ENCODE assay signal across 1 cellular context in the genomic region with DNA sequence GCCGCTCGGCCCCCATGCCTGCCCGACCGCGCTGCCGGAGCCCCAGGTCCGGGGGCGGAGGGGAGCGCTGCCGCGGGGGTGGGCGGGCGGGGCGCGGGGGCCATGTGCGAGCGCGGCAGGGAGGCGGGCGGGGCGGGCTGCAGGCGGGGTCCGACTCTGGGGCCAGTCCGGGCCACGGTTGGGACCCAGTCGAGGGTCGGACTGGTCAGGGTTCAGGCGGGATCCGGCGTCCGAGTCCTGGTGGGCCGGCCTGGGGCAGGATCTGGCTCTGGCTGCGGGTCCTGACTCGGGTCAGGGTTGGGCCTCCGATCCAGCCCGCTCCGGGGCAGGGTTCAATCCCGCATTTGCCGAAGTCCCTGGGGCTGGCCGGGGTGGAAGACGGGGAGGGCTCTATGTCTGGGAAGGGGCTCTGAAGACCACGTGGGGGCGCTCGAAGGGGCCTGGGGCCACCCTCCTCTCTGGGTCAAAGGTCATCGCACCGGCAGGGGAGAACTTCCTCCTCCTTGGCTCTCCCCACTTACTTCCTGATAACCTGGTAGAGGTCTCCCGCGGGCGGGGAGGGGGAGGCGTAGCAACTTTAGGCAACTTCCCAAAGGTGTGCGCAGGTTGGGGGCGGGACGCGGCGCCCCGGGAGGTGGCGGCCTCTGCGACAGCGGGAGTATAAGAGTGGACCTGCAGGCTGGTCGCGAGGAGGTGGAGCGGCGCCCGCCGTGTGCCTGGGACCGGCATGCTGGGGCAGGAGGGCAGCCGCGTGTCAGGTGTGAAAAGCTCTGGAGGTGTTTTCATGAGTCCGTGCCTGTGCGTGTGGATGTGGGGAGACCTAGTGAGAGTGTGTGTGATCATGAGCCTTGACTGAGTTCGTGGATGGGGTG.
TF ChIP-seq lines count a peak whose summit lies in the region.

No MANE protein-coding gene starts in this region.

TF ChIP-seq in K562, 482 proteins besides CTCF, POLR2A, EP300 and RAD21 (continued from another document and continues in another):
- TF ChIP-seq, protein P1, sequence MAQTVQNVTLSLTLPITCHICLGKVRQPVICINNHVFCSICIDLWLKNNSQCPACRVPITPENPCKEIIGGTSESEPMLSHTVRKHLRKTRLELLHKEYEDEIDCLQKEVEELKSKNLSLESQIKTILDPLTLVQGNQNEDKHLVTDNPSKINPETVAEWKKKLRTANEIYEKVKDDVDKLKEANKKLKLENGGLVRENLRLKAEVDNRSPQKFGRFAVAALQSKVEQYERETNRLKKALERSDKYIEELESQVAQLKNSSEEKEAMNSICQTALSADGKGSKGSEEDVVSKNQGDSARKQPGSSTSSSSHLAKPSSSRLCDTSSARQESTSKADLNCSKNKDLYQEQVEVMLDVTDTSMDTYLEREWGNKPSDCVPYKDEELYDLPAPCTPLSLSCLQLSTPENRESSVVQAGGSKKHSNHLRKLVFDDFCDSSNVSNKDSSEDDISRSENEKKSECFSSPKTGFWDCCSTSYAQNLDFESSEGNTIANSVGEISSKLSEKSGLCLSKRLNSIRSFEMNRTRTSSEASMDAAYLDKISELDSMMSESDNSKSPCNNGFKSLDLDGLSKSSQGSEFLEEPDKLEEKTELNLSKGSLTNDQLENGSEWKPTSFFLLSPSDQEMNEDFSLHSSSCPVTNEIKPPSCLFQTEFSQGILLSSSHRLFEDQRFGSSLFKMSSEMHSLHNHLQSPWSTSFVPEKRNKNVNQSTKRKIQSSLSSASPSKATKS (CRISPR knock-in tag; IDR thresholded peaks at IDR 0.05) = no peak
- TF ChIP-seq ZBTB17 (CRISPR knock-in tag; IDR thresholded peaks at IDR 0.05) (peak; percentile 22; the same call in 1 of the 2 replicates), ZNF347 (CRISPR knock-in tag; IDR thresholded peaks at IDR 0.05; ENCODE audit: low read depth) (no peak), CREM (IDR thresholded peaks at IDR 0.05; ENCODE audit: low read depth) (peak; percentile 34), ESRRA (IDR thresholded peaks at IDR 0.05; ENCODE audit: borderline replicate concordance, low read depth) (peak; percentile 67), NR2C1 (IDR thresholded peaks at IDR 0.05) (peak; percentile 97), NR2C1 (tag; IDR thresholded peaks at IDR 0.05) (peak; percentile 98), NFRKB (IDR thresholded peaks at IDR 0.05; ENCODE audit: low read depth) (0 out of 2 replicates have a peak, but pooled peaks have one; percentile 29), BCOR (IDR thresholded peaks at IDR 0.05) (no peak), ERF (CRISPR knock-in tag; IDR thresholded peaks at IDR 0.05) (no peak), ZNF766 (CRISPR knock-in tag; conservative IDR thresholded peaks at IDR 0.05) (0 out of 2 replicates have a peak, but pooled peaks have one; percentile 24), SIN3A (IDR thresholded peaks at IDR 0.05; ENCODE audit: borderline replicate concordance in 2 of 2, control insufficient read depth in 1 of 2, low read depth in 2 of 2, low read length in 2 of 2) (peak in 1 of 2 experiments; percentile 41; a peak in 1 of 4 replicates), KLF6 (CRISPR knock-in tag; IDR thresholded peaks at IDR 0.05; ENCODE audit: borderline replicate concordance) (peak; percentile 4; the same call in 1 of the 2 replicates), CHD1 (IDR thresholded peaks at IDR 0.05; ENCODE audit: low read length) (peak; percentile 84), CREB1 (IDR thresholded peaks at IDR 0.05) (0 out of 2 replicates have a peak, but pooled peaks have one; percentile 5), CREB1 (CRISPR knock-in tag; IDR thresholded peaks at IDR 0.05) (no peak), PCBP1 (IDR thresholded peaks at IDR 0.05; ENCODE audit: low read depth, low read length, poor library complexity, severe bottlenecking) (peak; percentile 43), FOXM1 (IDR thresholded peaks at IDR 0.05; ENCODE audit: low read depth) (no peak), FOXM1 (CRISPR knock-in tag; IDR thresholded peaks at IDR 0.05; ENCODE audit: low read depth) (0 out of 2 replicates have a peak, but pooled peaks have one; percentile 46), PHF8 (IDR thresholded peaks at IDR 0.05; ENCODE audit: borderline replicate concordance, low read length) (peak; percentile 55; the same call in 1 of the 2 replicates), ETV5 (CRISPR knock-in tag; IDR thresholded peaks at IDR 0.05; ENCODE audit: low read depth) (0 out of 2 replicates have a peak, but pooled peaks have one; percentile 15), ZKSCAN8 (CRISPR knock-in tag; IDR thresholded peaks at IDR 0.05) (no peak), RAD51 (IDR thresholded peaks at IDR 0.05; ENCODE audit: borderline replicate concordance, low read depth) (peak; percentile 33; the same call in 1 of the 2 replicates), ASH1L (IDR thresholded peaks at IDR 0.05; ENCODE audit: borderline replicate concordance, low read depth, partially characterized antibody) (no peak)
- TF ChIP-seq, protein P2, sequence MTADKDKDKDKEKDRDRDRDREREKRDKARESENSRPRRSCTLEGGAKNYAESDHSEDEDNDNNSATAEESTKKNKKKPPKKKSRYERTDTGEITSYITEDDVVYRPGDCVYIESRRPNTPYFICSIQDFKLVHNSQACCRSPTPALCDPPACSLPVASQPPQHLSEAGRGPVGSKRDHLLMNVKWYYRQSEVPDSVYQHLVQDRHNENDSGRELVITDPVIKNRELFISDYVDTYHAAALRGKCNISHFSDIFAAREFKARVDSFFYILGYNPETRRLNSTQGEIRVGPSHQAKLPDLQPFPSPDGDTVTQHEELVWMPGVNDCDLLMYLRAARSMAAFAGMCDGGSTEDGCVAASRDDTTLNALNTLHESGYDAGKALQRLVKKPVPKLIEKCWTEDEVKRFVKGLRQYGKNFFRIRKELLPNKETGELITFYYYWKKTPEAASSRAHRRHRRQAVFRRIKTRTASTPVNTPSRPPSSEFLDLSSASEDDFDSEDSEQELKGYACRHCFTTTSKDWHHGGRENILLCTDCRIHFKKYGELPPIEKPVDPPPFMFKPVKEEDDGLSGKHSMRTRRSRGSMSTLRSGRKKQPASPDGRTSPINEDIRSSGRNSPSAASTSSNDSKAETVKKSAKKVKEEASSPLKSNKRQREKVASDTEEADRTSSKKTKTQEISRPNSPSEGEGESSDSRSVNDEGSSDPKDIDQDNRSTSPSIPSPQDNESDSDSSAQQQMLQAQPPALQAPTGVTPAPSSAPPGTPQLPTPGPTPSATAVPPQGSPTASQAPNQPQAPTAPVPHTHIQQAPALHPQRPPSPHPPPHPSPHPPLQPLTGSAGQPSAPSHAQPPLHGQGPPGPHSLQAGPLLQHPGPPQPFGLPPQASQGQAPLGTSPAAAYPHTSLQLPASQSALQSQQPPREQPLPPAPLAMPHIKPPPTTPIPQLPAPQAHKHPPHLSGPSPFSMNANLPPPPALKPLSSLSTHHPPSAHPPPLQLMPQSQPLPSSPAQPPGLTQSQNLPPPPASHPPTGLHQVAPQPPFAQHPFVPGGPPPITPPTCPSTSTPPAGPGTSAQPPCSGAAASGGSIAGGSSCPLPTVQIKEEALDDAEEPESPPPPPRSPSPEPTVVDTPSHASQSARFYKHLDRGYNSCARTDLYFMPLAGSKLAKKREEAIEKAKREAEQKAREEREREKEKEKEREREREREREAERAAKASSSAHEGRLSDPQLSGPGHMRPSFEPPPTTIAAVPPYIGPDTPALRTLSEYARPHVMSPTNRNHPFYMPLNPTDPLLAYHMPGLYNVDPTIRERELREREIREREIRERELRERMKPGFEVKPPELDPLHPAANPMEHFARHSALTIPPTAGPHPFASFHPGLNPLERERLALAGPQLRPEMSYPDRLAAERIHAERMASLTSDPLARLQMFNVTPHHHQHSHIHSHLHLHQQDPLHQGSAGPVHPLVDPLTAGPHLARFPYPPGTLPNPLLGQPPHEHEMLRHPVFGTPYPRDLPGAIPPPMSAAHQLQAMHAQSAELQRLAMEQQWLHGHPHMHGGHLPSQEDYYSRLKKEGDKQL (CRISPR knock-in tag; IDR thresholded peaks at IDR 0.05; ENCODE audit: borderline replicate concordance) = no peak
- TF ChIP-seq, protein P3, sequence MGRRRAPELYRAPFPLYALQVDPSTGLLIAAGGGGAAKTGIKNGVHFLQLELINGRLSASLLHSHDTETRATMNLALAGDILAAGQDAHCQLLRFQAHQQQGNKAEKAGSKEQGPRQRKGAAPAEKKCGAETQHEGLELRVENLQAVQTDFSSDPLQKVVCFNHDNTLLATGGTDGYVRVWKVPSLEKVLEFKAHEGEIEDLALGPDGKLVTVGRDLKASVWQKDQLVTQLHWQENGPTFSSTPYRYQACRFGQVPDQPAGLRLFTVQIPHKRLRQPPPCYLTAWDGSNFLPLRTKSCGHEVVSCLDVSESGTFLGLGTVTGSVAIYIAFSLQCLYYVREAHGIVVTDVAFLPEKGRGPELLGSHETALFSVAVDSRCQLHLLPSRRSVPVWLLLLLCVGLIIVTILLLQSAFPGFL (CRISPR knock-in tag; IDR thresholded peaks at IDR 0.05) = no peak
- TF ChIP-seq, protein P4, sequence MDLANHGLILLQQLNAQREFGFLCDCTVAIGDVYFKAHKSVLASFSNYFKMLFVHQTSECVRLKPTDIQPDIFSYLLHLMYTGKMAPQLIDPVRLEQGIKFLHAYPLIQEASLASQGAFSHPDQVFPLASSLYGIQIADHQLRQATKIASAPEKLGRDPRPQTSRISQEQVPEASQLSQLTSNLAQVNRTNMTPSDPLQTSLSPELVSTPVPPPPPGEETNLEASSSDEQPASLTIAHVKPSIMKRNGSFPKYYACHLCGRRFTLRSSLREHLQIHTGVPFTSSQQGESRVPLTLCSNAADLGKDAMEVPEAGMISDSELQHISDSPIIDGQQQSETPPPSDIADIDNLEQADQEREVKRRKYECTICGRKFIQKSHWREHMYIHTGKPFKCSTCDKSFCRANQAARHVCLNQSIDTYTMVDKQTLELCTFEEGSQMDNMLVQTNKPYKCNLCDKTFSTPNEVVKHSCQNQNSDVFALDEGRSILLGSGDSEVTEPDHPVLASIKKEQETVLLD (IDR thresholded peaks at IDR 0.05) = peak; percentile 36; the same call in 1 of the 2 replicates
- TF ChIP-seq, protein P5, sequence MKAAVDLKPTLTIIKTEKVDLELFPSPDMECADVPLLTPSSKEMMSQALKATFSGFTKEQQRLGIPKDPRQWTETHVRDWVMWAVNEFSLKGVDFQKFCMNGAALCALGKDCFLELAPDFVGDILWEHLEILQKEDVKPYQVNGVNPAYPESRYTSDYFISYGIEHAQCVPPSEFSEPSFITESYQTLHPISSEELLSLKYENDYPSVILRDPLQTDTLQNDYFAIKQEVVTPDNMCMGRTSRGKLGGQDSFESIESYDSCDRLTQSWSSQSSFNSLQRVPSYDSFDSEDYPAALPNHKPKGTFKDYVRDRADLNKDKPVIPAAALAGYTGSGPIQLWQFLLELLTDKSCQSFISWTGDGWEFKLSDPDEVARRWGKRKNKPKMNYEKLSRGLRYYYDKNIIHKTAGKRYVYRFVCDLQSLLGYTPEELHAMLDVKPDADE (conservative IDR thresholded peaks at IDR 0.05; ENCODE audit: control insufficient read depth, low read depth, low read length) = peak; percentile 74
- TF ChIP-seq, protein P6, sequence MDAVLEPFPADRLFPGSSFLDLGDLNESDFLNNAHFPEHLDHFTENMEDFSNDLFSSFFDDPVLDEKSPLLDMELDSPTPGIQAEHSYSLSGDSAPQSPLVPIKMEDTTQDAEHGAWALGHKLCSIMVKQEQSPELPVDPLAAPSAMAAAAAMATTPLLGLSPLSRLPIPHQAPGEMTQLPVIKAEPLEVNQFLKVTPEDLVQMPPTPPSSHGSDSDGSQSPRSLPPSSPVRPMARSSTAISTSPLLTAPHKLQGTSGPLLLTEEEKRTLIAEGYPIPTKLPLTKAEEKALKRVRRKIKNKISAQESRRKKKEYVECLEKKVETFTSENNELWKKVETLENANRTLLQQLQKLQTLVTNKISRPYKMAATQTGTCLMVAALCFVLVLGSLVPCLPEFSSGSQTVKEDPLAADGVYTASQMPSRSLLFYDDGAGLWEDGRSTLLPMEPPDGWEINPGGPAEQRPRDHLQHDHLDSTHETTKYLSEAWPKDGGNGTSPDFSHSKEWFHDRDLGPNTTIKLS (IDR thresholded peaks at IDR 0.05; ENCODE audit: borderline replicate concordance, low read depth) = no peak
- TF ChIP-seq, protein P7, sequence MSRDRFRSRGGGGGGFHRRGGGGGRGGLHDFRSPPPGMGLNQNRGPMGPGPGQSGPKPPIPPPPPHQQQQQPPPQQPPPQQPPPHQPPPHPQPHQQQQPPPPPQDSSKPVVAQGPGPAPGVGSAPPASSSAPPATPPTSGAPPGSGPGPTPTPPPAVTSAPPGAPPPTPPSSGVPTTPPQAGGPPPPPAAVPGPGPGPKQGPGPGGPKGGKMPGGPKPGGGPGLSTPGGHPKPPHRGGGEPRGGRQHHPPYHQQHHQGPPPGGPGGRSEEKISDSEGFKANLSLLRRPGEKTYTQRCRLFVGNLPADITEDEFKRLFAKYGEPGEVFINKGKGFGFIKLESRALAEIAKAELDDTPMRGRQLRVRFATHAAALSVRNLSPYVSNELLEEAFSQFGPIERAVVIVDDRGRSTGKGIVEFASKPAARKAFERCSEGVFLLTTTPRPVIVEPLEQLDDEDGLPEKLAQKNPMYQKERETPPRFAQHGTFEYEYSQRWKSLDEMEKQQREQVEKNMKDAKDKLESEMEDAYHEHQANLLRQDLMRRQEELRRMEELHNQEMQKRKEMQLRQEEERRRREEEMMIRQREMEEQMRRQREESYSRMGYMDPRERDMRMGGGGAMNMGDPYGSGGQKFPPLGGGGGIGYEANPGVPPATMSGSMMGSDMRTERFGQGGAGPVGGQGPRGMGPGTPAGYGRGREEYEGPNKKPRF (IDR thresholded peaks at IDR 0.05; ENCODE audit: low read depth, low read length) = no peak
- TF ChIP-seq, protein P8, sequence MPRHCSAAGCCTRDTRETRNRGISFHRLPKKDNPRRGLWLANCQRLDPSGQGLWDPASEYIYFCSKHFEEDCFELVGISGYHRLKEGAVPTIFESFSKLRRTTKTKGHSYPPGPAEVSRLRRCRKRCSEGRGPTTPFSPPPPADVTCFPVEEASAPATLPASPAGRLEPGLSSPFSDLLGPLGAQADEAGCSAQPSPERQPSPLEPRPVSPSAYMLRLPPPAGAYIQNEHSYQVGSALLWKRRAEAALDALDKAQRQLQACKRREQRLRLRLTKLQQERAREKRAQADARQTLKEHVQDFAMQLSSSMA (CRISPR knock-in tag; IDR thresholded peaks at IDR 0.05) = no peak
- TF ChIP-seq, protein P9, sequence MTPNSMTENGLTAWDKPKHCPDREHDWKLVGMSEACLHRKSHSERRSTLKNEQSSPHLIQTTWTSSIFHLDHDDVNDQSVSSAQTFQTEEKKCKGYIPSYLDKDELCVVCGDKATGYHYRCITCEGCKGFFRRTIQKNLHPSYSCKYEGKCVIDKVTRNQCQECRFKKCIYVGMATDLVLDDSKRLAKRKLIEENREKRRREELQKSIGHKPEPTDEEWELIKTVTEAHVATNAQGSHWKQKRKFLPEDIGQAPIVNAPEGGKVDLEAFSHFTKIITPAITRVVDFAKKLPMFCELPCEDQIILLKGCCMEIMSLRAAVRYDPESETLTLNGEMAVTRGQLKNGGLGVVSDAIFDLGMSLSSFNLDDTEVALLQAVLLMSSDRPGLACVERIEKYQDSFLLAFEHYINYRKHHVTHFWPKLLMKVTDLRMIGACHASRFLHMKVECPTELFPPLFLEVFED (CRISPR knock-in tag; conservative IDR thresholded peaks at IDR 0.05) = 0 out of 2 replicates have a peak, but pooled peaks have one; percentile 51
- TF ChIP-seq, protein P10, sequence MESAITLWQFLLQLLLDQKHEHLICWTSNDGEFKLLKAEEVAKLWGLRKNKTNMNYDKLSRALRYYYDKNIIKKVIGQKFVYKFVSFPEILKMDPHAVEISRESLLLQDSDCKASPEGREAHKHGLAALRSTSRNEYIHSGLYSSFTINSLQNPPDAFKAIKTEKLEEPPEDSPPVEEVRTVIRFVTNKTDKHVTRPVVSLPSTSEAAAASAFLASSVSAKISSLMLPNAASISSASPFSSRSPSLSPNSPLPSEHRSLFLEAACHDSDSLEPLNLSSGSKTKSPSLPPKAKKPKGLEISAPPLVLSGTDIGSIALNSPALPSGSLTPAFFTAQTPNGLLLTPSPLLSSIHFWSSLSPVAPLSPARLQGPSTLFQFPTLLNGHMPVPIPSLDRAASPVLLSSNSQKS (CRISPR knock-in tag; IDR thresholded peaks at IDR 0.05) = no peak
